ENCODE assay signal across 9 cellular contexts in the genomic region with DNA sequence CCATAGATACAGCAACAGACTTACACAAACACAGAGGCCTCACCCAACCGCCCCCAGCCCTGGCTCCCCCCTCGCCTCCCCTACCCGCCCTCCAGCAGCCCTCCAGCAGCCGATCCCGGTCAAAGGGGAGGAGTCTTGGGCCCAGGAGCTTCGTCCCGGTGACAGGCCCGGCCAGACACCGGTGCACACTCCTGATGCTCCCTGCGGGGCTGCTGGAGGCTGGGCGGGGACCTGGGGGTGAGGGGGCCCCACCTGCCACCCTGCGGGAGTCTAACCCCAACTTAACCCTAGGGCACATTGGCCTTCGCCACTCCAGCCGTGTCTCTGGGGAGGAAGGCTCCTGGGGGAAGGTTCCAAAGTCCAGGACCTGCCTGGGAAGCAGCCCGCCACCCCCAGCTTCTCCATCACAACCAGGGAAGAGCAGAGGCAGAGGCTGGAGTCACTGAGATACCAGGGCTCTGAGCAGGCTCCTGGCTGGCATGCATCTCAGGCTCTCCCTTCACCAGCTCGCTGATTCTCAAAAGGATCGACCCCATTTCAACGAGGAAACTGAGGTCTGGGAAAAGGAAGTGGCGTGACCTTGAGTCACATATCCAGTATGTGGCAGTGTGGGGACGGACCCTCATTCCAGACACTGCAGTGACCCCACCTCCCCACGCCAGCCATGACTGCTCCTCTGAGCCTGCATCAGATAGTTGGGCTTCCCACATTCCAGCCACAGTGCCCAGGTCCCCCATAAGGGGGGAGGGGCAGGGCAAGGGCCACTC. TPM values are rescaled to one million over a fixed set of nuclear protein-coding genes. Genes with fewer than 3 reads are reported as not detected.
DNase-seq lines count a peak whose midpoint lies in the region.
"Had no signal": no experiment of that assay in that cellular context is flagged by ENCODE, and none has a peak within 500 bp of the region (broad histone marks: within the 10 kb centered on the region; RNA-seq: fewer than 3 reads in every experiment).

No MANE protein-coding gene starts in this region.

- H4K91ac ChIP-seq in neuronal stem cell (ENCODE audit: low read depth, low read length, poor library complexity): peak overlapping the region; percentile 41

- peak overlapping the region; percentile 21 for H3K4me2 ChIP-seq in neuronal stem cell (ENCODE audit: insufficient read depth, low read length, poor library complexity, severe bottlenecking)
- H3K4me2 ChIP-seq: KMS-11 had no signal

- H3K79me1 ChIP-seq in neuronal stem cell (ENCODE audit: low read depth, low read length): peaks cover 7% of the 10 kb centered on the region

- H3K27me3 ChIP-seq in SJSA1 (replicated peaks) (no peaks in the 10 kb centered on the region), neuronal stem cell (ENCODE audit: control insufficient read depth in 3 of 3, insufficient read depth in 3 of 3, low read depth in 1 of 3, low read length in 3 of 3) (no peaks in the 10 kb centered on the region)

- H2AK5ac ChIP-seq in neuronal stem cell (ENCODE audit: low read depth, low read length): peak overlapping the region; percentile 89

- H3K23ac ChIP-seq in neuronal stem cell (ENCODE audit: low read depth, low read length, poor library complexity): peak overlapping the region; percentile 82

- no CpG with 5 or more reads among the region's 21 CpGs for WGBS in neuronal stem cell (ENCODE audit: extremely low coverage in 2 of 2, insufficient read length in 2 of 2, insufficient replicate concordance in 1 of 2), 2 donors

- H3K18ac ChIP-seq in neuronal stem cell (ENCODE audit: low read length): peak overlapping the region; percentile 99

- H2AFZ ChIP-seq in neuronal stem cell (ENCODE audit: low read length): peak overlapping the region; percentile 71

- H3K4me1 ChIP-seq in SJSA1 (replicated peaks): peaks cover 76% of the 10 kb centered on the region
- H3K4me1 ChIP-seq in neuronal stem cell (ENCODE audit: control insufficient read depth in 2 of 2, insufficient read depth in 1 of 2, low read depth in 1 of 2, low read length in 2 of 2): peaks cover 50 to 68% of the 10 kb centered on the region in 2 donors

- no peak overlapping the region for H3K4me3 ChIP-seq in SJSA1
- H3K4me3 ChIP-seq in neuronal stem cell (ENCODE audit: low read length in 2 of 2): no peak overlapping the region

- no peak overlapping the region for H3K9ac ChIP-seq in neuronal stem cell (ENCODE audit: low read depth, low read length, poor library complexity)
- H3K9ac ChIP-seq: KMS-11 had no signal

- no peak overlapping the region for H3K4ac ChIP-seq in neuronal stem cell (ENCODE audit: low read length)

- H2BK5ac ChIP-seq in neuronal stem cell (ENCODE audit: low read length): peak overlapping the region; percentile 88

- H3K27ac ChIP-seq in SJSA1 (peak overlapping the region; percentile 94), epithelial cell of prostate (peak overlapping the region; percentile 100), neuronal stem cell (replicated peaks; ENCODE audit: low read length) (peak overlapping the region; percentile 83)
- H3K27ac ChIP-seq: KMS-11 had no signal

- DNase-seq in Daoy (ENCODE audit: low read depth): peak; percentile 79
- DNase-seq in SJSA1 (ENCODE audit: low read depth in 1 of 2, low spot score in 2 of 2): peak; percentile 19 to 52
- DNase-seq in epithelial cell of prostate (ENCODE audit: low read depth, low spot score): no peak
- no peak for DNase-seq in neuronal stem cell (ENCODE audit: low spot score)
- no peak for DNase-seq in GM03348 (ENCODE audit: low spot score)
- DNase-seq in RKO (ENCODE audit: low spot score): no peak
- DNase-seq in cerebellum (ENCODE audit: low spot score): no peak
- DNase-seq in AG08395 (ENCODE audit: low spot score): no peak

- peak overlapping the region; percentile 32 for H3K14ac ChIP-seq in neuronal stem cell (ENCODE audit: low read length)

- H2BK12ac ChIP-seq in neuronal stem cell (ENCODE audit: low read length): peak overlapping the region; percentile 24

- peak overlapping the region; percentile 0 for H2BK15ac ChIP-seq in neuronal stem cell (ENCODE audit: low read length)

- H3K36me3 ChIP-seq in SJSA1 (peaks cover 15% of the 10 kb centered on the region), neuronal stem cell (replicated peaks in 1 of 2; ENCODE audit: control insufficient read depth in 2 of 2, insufficient read depth in 2 of 2, low read length in 2 of 2) (peaks cover 4 to 17% of the 10 kb centered on the region in 2 donors)

- no peaks in the 10 kb centered on the region for H3K9me3 ChIP-seq in SJSA1 (replicated peaks)
- H3K9me3 ChIP-seq in neuronal stem cell (replicated peaks in 1 of 2; ENCODE audit: control insufficient read depth in 2 of 2, insufficient read depth in 1 of 2, low read depth in 1 of 2, low read length in 2 of 2): no peaks in the 10 kb centered on the region

- peak overlapping the region; percentile 0 for H2BK120ac ChIP-seq in neuronal stem cell (ENCODE audit: low read depth, low read length)

- no peak overlapping the region for H4K8ac ChIP-seq in neuronal stem cell (ENCODE audit: low read depth, low read length)

RNA-seq across cellular contexts. Expression of gene BCL9L, which starts 14.4 kb away (rescaled TPM):
- 3.9 and 5.4 TPM in 2 replicates for total RNA-seq in Daoy (2014; rRNA removed; shearing (Covaris generic))
- 4.0 and 6.8 TPM in 2 replicates for total RNA-seq in SJSA1 (2014; rRNA removed; shearing (Covaris generic))
- 32.8 TPM for polyA plus RNA-seq in neuronal stem cell (2013, experiment 1 of 2)
- polyA plus RNA-seq in neuronal stem cell (2013, experiment 2 of 2): 34.6 TPM
- total RNA-seq in cerebellum: 7.9 TPM

RNA-seq across cellular contexts. Expression of gene CXCR5, which starts 27.6 kb away (rescaled TPM):
- total RNA-seq in Daoy (2014; rRNA removed; shearing (Covaris generic)): not detected in 2 replicates
- total RNA-seq in SJSA1 (2014; rRNA removed; shearing (Covaris generic)): not detected in 2 replicates
- polyA plus RNA-seq in neuronal stem cell (2013, experiment 1 of 2): not detected
- not detected for polyA plus RNA-seq in neuronal stem cell (2013, experiment 2 of 2)
- not detected for total RNA-seq in cerebellum

RNA-seq across cellular contexts. Expression of gene UPK2, which starts 44.8 kb away (rescaled TPM):
- total RNA-seq in Daoy (2014; rRNA removed; shearing (Covaris generic)): not detected in 2 replicates
- total RNA-seq in SJSA1 (2014; rRNA removed; shearing (Covaris generic)): not detected in 2 replicates
- 0.50 TPM for polyA plus RNA-seq in neuronal stem cell (2013, experiment 1 of 2)
- polyA plus RNA-seq in neuronal stem cell (2013, experiment 2 of 2): 0.47 TPM
- total RNA-seq in cerebellum: not detected

Comparison
In these comparisons a context has a peak if more than half of its experiments do, and no peak if none do; other contexts are left out.
1. DNase-seq: peak in Daoy (single experiment) and SJSA1 (2 of 2); none in epithelial cell of prostate (single experiment), neuronal stem cell (single experiment), GM03348 (single experiment), RKO (single experiment), cerebellum (single experiment) and AG08395 (single experiment).
2. Peak in every context shown above with its lines, with median percentiles within 50 percentile points of each other: H3K27ac ChIP-seq.